ENCODE assay signal across 8 cellular contexts in genomic region chr16:72832640-72833039, GRCh38.
DNase-seq lines count a peak whose midpoint lies in the region; ATAC-seq, FAIRE-seq and TF ChIP-seq lines count a peak whose summit lies in the region.

No MANE protein-coding gene starts in this region.

- DNase-seq in DMS 273 treated with DMSO at 0.1 percent for 48 hours (lab: John Stamatoyannopoulos, UW) (peak; percentile 25), M059J (ENCODE audit: low read depth) (peak; percentile 63), T1000 (lab: John Stamatoyannopoulos, UW) (peak; percentile 56), GM12878 (ENCODE audit: low read depth, low spot score) (no peak), iPS-NIHi7 (ENCODE audit: extremely low spot score) (peak; percentile 94), OCI-M2 (lab: John Stamatoyannopoulos, UW; ENCODE audit: unreplicated experiment) (no peak)
- DNase-seq in stimulated activated CD4-positive, alpha-beta T cell treated with anti-CD3 and anti-CD28 coated beads, Interleukin-12 subunit alpha, Interleukin-12 subunit beta, amount 100 ng/mL, for 48 hours (ENCODE audit: low read depth in 2 of 3, low spot score in 1 of 3) = peak; percentile 56 to 72 (median 57)

- intact Hi-C loops in GM12878 (cut with micrococcal nuclease; ENCODE audit: unreplicated experiment) = loop anchor here (1.0 to 10.0 kb wide), 4 partner anchors 168 to 364 kb away; no protein-coding TSS in a partner anchor

- CTCF ChIA-PET in GM12878 (lab: Yijun Ruan, JAX) = interaction anchor here (0.6 to 4.5 kb wide), 92 partner anchors 9 to 1202 kb away, joined by 3 to 69 read pairs (median 4); partner anchors contain the start of gene ZFHX3

- SMC1A ChIA-PET in GM12878 (lab: Charles Lee; ENCODE audit: uncharacterized antibody, unreplicated experiment) = interaction anchor here (0.6 to 3.3 kb wide), 37 partner anchors 8 to 1041 kb away, joined by 3 to 33 read pairs (median 4); partner anchors contain the start of gene ZFHX3

- TF ChIP-seq RAD21 in GM12878 (IDR thresholded peaks at IDR 0.05; ENCODE audit: insufficient read depth, low read depth, low read length) = peak; percentile 96

- H3K36me3 ChIP-seq in GM12878 (ENCODE audit: control insufficient read depth in 2 of 2, insufficient read depth in 2 of 2, low read length in 1 of 2) = no peaks in the 10 kb centered on the region; a peak in 2 of 4 replicates

- FAIRE-seq in GM12878 (lab: Jason Lieb, UNC) = peak; percentile 44

- RAD21 ChIA-PET in GM12878 (lab: Charles Lee; ENCODE audit: unreplicated experiment) = interaction anchor here (0.5 to 2.3 kb wide), 39 partner anchors 8 to 1124 kb away, joined by 3 to 24 read pairs (median 4); partner anchors contain the start of gene ZFHX3

- WGBS in GM12878 (ENCODE audit: insufficient coverage, insufficient replicate concordance, low lambda C conversion rate, missing lambda C conversion rate) = 25% methylated on average over 6 of the region's 6 CpGs

- H4K20me1 ChIP-seq in GM12878 (ENCODE audit: control insufficient read depth, insufficient read depth) = no peaks in the 10 kb centered on the region

- no peaks in the 10 kb centered on the region for H3K9me3 ChIP-seq in GM12878 (replicated peaks; ENCODE audit: control insufficient read depth, insufficient read depth, low read length)

- no peaks in the 10 kb centered on the region for H3K79me2 ChIP-seq in GM12878 (ENCODE audit: control insufficient read depth, insufficient read depth, low read length)

- TF ChIP-seq POLR2A in GM12878 (IDR thresholded peaks at IDR 0.05; ENCODE audit: low read depth, low read length) = no peak

- H3K4me3 ChIP-seq in GM12878 = no peak overlapping the region

- in situ Hi-C loops in GM12878 (cut with MboI) = no loop called here

- ATAC-seq in GM21381 (IDR thresholded peaks at IDR 0.05; ENCODE audit: unreplicated experiment) (peak; percentile 86), GM12878 (peak; percentile 96)

- no peak overlapping the region for H3K9ac ChIP-seq in GM12878 (ENCODE audit: control insufficient read depth, insufficient read depth, low read length)

- no peak overlapping the region for H3K4me2 ChIP-seq in GM12878 (ENCODE audit: control insufficient read depth, insufficient read depth)

- TF ChIP-seq CTCF in GM12878 (IDR thresholded peaks at IDR 0.05 in 2 of 3, conservative IDR thresholded peaks at IDR 0.05 in 1 of 3; ENCODE audit: control insufficient read depth in 2 of 3, extremely low read depth in 1 of 3, insufficient read depth in 1 of 3, low read depth in 3 of 3, low read length in 3 of 3) = peak; percentile 95 to 100 (median 99); a peak in 5 of 6 replicates

- no peaks in the 10 kb centered on the region for H3K27me3 ChIP-seq in GM12878 (replicated peaks in 1 of 2; ENCODE audit: control insufficient read depth in 2 of 2, insufficient read depth in 2 of 2, low read length in 1 of 2)

- no peak overlapping the region for H2AFZ ChIP-seq in GM12878 (ENCODE audit: control insufficient read depth, low read depth, low read length)

- TF ChIP-seq EP300 in GM12878 (IDR thresholded peaks at IDR 0.05; ENCODE audit: borderline replicate concordance in 1 of 2, control insufficient read depth in 1 of 2, low read depth in 2 of 2, low read length in 2 of 2) = no peak

- no TSS peak for BruUV-seq in GM12878 (replicated peaks; lab: Mats Ljungman, UMichigan)

- POLR2A ChIA-PET in GM12878 (lab: Charles Lee) = interaction anchor here (0.6 to 1.2 kb wide), 2 partner anchors 23 to 24 kb away, joined by 3 to 4 read pairs; no protein-coding TSS in a partner anchor

- H3K4me1 ChIP-seq in GM12878 (ENCODE audit: control insufficient read depth, insufficient read depth, low read length) = peaks cover 8% of the 10 kb centered on the region

- no peak overlapping the region for H3K27ac ChIP-seq in GM12878 (ENCODE audit: control insufficient read depth, insufficient read depth)

TF ChIP-seq in GM12878, 131 proteins besides CTCF, POLR2A, EP300 and RAD21:
- 0 out of 3 replicates have a peak, but pooled peaks have one; percentile 15 for TF ChIP-seq POU2F2 (IDR thresholded peaks at IDR 0.05; ENCODE audit: borderline replicate concordance, low read depth, low read length)
- TF ChIP-seq TCF12 (IDR thresholded peaks at IDR 0.05; ENCODE audit: low read depth, low read length) = peak; percentile 71
- no peak for TF ChIP-seq NFIC (IDR thresholded peaks at IDR 0.05; ENCODE audit: low read depth, low read length)
- TF ChIP-seq YY1 (IDR thresholded peaks at IDR 0.05; ENCODE audit: low read depth, low read length) = 0 out of 2 replicates have a peak, but pooled peaks have one; percentile 63
- TF ChIP-seq SMC3 (IDR thresholded peaks at IDR 0.05; ENCODE audit: borderline replicate concordance, low read length) = peak; percentile 87
- peak; percentile 46; the same call in 1 of the 2 replicates for TF ChIP-seq EED (IDR thresholded peaks at IDR 0.05; ENCODE audit: low read depth)
- no peak for TF ChIP-seq PML (IDR thresholded peaks at IDR 0.05; ENCODE audit: low read length)
- TF ChIP-seq TCF3 (IDR thresholded peaks at IDR 0.05; ENCODE audit: borderline replicate concordance, insufficient read depth, low read depth, low read length) = peak; percentile 67; the same call in 1 of the 2 replicates
- TF ChIP-seq MXI1 (IDR thresholded peaks at IDR 0.05; ENCODE audit: low read depth, low read length) = 0 out of 2 replicates have a peak, but pooled peaks have one; percentile 28
TF ChIP-seq in GM12878: peak in this region for 7.

Comparison
In these comparisons a context has a peak if more than half of its experiments do, and no peak if none do; other contexts are left out.
1. DNase-seq: peak in DMS 273 treated with DMSO at 0.1 percent for 48 hours (single experiment), M059J (single experiment), T1000 (single experiment), iPS-NIHi7 (single experiment) and stimulated activated CD4-positive, alpha-beta T cell treated with anti-CD3 and anti-CD28 coated beads, Interleukin-12 subunit alpha, Interleukin-12 subunit beta, amount 100 ng/mL, for 48 hours (3 of 3); none in GM12878 (single experiment) and OCI-M2 (single experiment).